In genomic region chr17:17476865-17477467, GRCh38 we compare ENCODE assay signal across 8 cellular contexts. TPM values are rescaled to one million over a fixed set of nuclear protein-coding genes. Genes with fewer than 3 reads are reported as not detected.
DNase-seq lines count a peak whose midpoint lies in the region; ATAC-seq and TF ChIP-seq lines count a peak whose summit lies in the region.

Gene MED9 (plus strand): TSS chr17:17477000. CDS start chr17:17477042, 42 bp downstream.

- no peaks in the 10 kb centered on the region for H3K9me3 Mint-ChIP-seq in activated naive CD4-positive, alpha-beta T cell treated with anti-CD3 and anti-CD28 coated beads, Interleukin-2, amount 50 U/mL, for 72 hours

- H3K27ac Mint-ChIP-seq in activated naive CD4-positive, alpha-beta T cell treated with anti-CD3 and anti-CD28 coated beads, Interleukin-2, amount 50 U/mL, for 72 hours, result peak within 1 kb of the TSS; percentile 95

- DNase-seq in HCT116 (ENCODE audit: low read depth, low spot score) (peak; percentile 78), NCI-H1092 (lab: John Stamatoyannopoulos, UW) (peak; percentile 84), SKM-1 treated with dmso at 0.1 percent for 144 hours (lab: John Stamatoyannopoulos, UW; ENCODE audit: unreplicated experiment) (peak; percentile 74), glomerular endothelial cell (ENCODE audit: extremely low read depth, low read depth, low spot score) (peak; percentile 41), occipital lobe (lab: John Stamatoyannopoulos, UW) (peak; percentile 82), superior temporal gyrus (ENCODE audit: extremely low spot score) (peak; percentile 93)
- peak; percentile 94 to 97 for DNase-seq in activated naive CD4-positive, alpha-beta T cell treated with anti-CD3 and anti-CD28 coated beads, Interleukin-2, amount 50 U/mL, for 72 hours (ENCODE audit: low spot score in 2 of 2)

- H3F3A ChIP-seq in DOHH2 (ENCODE audit: control insufficient read depth, insufficient read depth), result no peaks in the 10 kb centered on the region

- H3K27ac ChIP-seq in DOHH2 (ENCODE audit: low read depth, low read length), result peak within 1 kb of the TSS; percentile 52
- H3K27ac ChIP-seq in HCT116 (ENCODE audit: low read depth, low read length), result peak within 1 kb of the TSS; percentile 74

- POLR2A ChIA-PET in HCT116 (lab: Charles Lee), result no interaction called here

- RAD21 ChIA-PET in HCT116 (lab: Charles Lee; ENCODE audit: low non-redundant PET in 1 of 2, low total read pairs in 2 of 2, uncharacterized antibody in 2 of 2, unreplicated experiment in 2 of 2), result no interaction called here

- TF ChIP-seq RAD21 in HCT116 (IDR thresholded peaks at IDR 0.05; ENCODE audit: low read depth), result no peak

- no peak for TF ChIP-seq POLR2A in HCT116 (IDR thresholded peaks at IDR 0.05; ENCODE audit: borderline replicate concordance, extremely low read depth, insufficient read depth, insufficient read length)

- H3K4me2 ChIP-seq in DOHH2 (ENCODE audit: low read length) (peak within 1 kb of the TSS; percentile 89), HCT116 (ENCODE audit: low read length) (peak within 1 kb of the TSS; percentile 82)

- H3K4me3 ChIP-seq in DOHH2 (ENCODE audit: low read length) (peak within 1 kb of the TSS; percentile 87), HCT116 (replicated peaks in 1 of 2; ENCODE audit: low read depth in 1 of 2, low read length in 2 of 2) (peak within 1 kb of the TSS; percentile 90 to 93)

- H3K27me3 ChIP-seq in DOHH2 (ENCODE audit: control insufficient read depth, low read length) (peaks cover 6% of the 10 kb centered on the region), HCT116 (ENCODE audit: insufficient read depth, low read length) (peaks cover 15% of the 10 kb centered on the region)

- intact Hi-C loops in HCT116 (cut with micrococcal nuclease), result no loop called here

- peaks cover 52% of the 10 kb centered on the region for H3K79me2 ChIP-seq in DOHH2 (ENCODE audit: control insufficient read depth, low read length)
- H3K79me2 ChIP-seq in HCT116 (ENCODE audit: insufficient read depth, low read length), result peaks cover 52% of the 10 kb centered on the region

- BruUV-seq in HCT116 (replicated peaks; lab: Mats Ljungman, UMichigan), result TSS peak; percentile 65

- H3K4me1 ChIP-seq in DOHH2 (ENCODE audit: control insufficient read depth, low read length) (peaks cover 35% of the 10 kb centered on the region), HCT116 (ENCODE audit: control insufficient read depth in 1 of 2, insufficient read depth in 2 of 2, low read length in 2 of 2) (peaks cover 6 to 11% of the 10 kb centered on the region in 2 experiments; a peak in 3 of 4 replicates)

- ATAC-seq in HCT116, result peak; percentile 97
- peak; percentile 93 to 99 for ATAC-seq in activated naive CD4-positive, alpha-beta T cell treated with anti-CD3 and anti-CD28 coated beads, Interleukin-2, amount 50 U/mL, for 72 hours

- H2AFZ ChIP-seq in HCT116 (ENCODE audit: low read depth, low read length, poor library complexity, severe bottlenecking), result no peak within 1 kb of the TSS

- H3K36me3 Mint-ChIP-seq in activated naive CD4-positive, alpha-beta T cell treated with anti-CD3 and anti-CD28 coated beads, Interleukin-2, amount 50 U/mL, for 72 hours, result no peaks in the 10 kb centered on the region

- TF ChIP-seq CTCF in DOHH2 (IDR thresholded peaks at IDR 0.05; ENCODE audit: low read depth, low read length, poor library complexity, severe bottlenecking), result no peak
- TF ChIP-seq CTCF in HCT116 (IDR thresholded peaks at IDR 0.05 in 2 of 3, conservative IDR thresholded peaks at IDR 0.05 in 1 of 3; ENCODE audit: borderline replicate concordance in 1 of 3, insufficient read depth in 1 of 3, low read depth in 2 of 3, low read length in 2 of 3), result no peak

- H3K9me3 ChIP-seq in DOHH2 (ENCODE audit: control insufficient read depth, insufficient read depth, low read length) (no peaks in the 10 kb centered on the region), HCT116 (ENCODE audit: control insufficient read depth in 1 of 2, insufficient read depth in 1 of 2, low read depth in 1 of 2, low read length in 2 of 2) (no peaks in the 10 kb centered on the region)

- CTCF ChIA-PET in HCT116 (lab: Charles Lee), result no interaction called here

- H3K9me2 ChIP-seq in DOHH2 (replicated peaks; ENCODE audit: control insufficient read depth, low read length) (no peaks in the 10 kb centered on the region), HCT116 (ENCODE audit: insufficient read depth) (no peaks in the 10 kb centered on the region)

- H3K36me3 ChIP-seq in DOHH2 (ENCODE audit: control insufficient read depth, low read length) (peaks cover 31% of the 10 kb centered on the region), HCT116 (ENCODE audit: control insufficient read depth in 1 of 2, insufficient read depth in 2 of 2, low read length in 2 of 2) (no peaks in the 10 kb centered on the region)

- peak within 1 kb of the TSS; percentile 99 for H3K9ac ChIP-seq in HCT116 (ENCODE audit: low read length)

- H4K20me1 ChIP-seq in DOHH2 (ENCODE audit: control insufficient read depth, insufficient read depth, low read depth, low read length) (peaks cover 6% of the 10 kb centered on the region), HCT116 (ENCODE audit: insufficient read depth) (peaks cover 3% of the 10 kb centered on the region; the same call in 1 of the 2 replicates)

TF ChIP-seq in HCT116, 20 proteins besides CTCF, POLR2A, EP300 and RAD21 (continues in another document):
- TF ChIP-seq REST (IDR thresholded peaks at IDR 0.05; ENCODE audit: low read depth), result no peak
- no peak for TF ChIP-seq EZH2phosphoT487 (IDR thresholded peaks at IDR 0.05; ENCODE audit: borderline replicate concordance)
- TF ChIP-seq ELF1 (IDR thresholded peaks at IDR 0.05; ENCODE audit: borderline replicate concordance, low read depth), result no peak
- TF ChIP-seq TCF7L2 (IDR thresholded peaks at IDR 0.05; ENCODE audit: borderline replicate concordance, extremely low read depth, insufficient read depth, insufficient read length), result peak; percentile 26
- peak; percentile 72 for TF ChIP-seq SP1 (IDR thresholded peaks at IDR 0.05; ENCODE audit: low read depth)
- no peak for TF ChIP-seq CEBPB (IDR thresholded peaks at IDR 0.05; ENCODE audit: low read depth)
- TF ChIP-seq EGR1 (IDR thresholded peaks at IDR 0.05; ENCODE audit: low read depth), result peak; percentile 93
- TF ChIP-seq SIN3A (IDR thresholded peaks at IDR 0.05; ENCODE audit: low read depth), result peak; percentile 67
- TF ChIP-seq YY1 (IDR thresholded peaks at IDR 0.05; ENCODE audit: extremely low read depth, insufficient replicate concordance, low read depth, low read length), result peak; percentile 63
- TF ChIP-seq SRF (IDR thresholded peaks at IDR 0.05; ENCODE audit: low read depth), result peak; percentile 96
- peak; percentile 81 for TF ChIP-seq POLR2AphosphoS5 (IDR thresholded peaks at IDR 0.05; ENCODE audit: low read depth, low read length)
- peak; percentile 74; the same call in 1 of the 2 replicates for TF ChIP-seq MAX (IDR thresholded peaks at IDR 0.05)
- TF ChIP-seq ZBTB33 (IDR thresholded peaks at IDR 0.05; ENCODE audit: extremely low read depth, insufficient replicate concordance, low read length), result no peak
- no peak for TF ChIP-seq ZNF274 (IDR thresholded peaks at IDR 0.05; ENCODE audit: low read depth, low read length)
- TF ChIP-seq EZH2 (IDR thresholded peaks at IDR 0.05), result no peak
- TF ChIP-seq ZFX (IDR thresholded peaks at IDR 0.05), result peak; percentile 86

RNA-seq across cellular contexts. Expression of gene MED9, which starts in this region (rescaled TPM):
- total RNA-seq in HCT116 (2021; ENCODE audit: unreplicated experiment) (13.9 TPM), glomerular endothelial cell (8.1 and 11.1 TPM in 2 replicates), occipital lobe (16.1 TPM)
- 7.9 and 9.0 TPM in 2 replicates for polyA plus RNA-seq in HCT116 (2012)
- 10 to 100 TPM; 13.1 to 14.0 TPM for total RNA-seq in activated naive CD4-positive, alpha-beta T cell treated with anti-CD3 and anti-CD28 coated beads, Interleukin-2, amount 50 U/mL, for 72 hours

Comparison
In these comparisons a context has a peak if more than half of its experiments do, and no peak if none do; other contexts are left out.
1. Peak in every context shown above with its lines: DNase-seq, ATAC-seq, H3K4me3 ChIP-seq and H3K27ac ChIP-seq.
2. DNase-seq: peak in every context shown above with its lines; median percentile 96 in activated naive CD4-positive, alpha-beta T cell treated with anti-CD3 and anti-CD28 coated beads, Interleukin-2, amount 50 U/mL, for 72 hours; 93 in superior temporal gyrus; 84 in NCI-H1092; 82 in occipital lobe; 78 in HCT116; 74 in SKM-1 treated with dmso at 0.1 percent for 144 hours; 41 in glomerular endothelial cell.